In genomic region chr9:122463828-122464632, GRCh38 we compare ENCODE assay signal across 8 cellular contexts. TPM values are rescaled to one million over a fixed set of nuclear protein-coding genes. Genes with fewer than 3 reads are reported as not detected.
DNase-seq lines count a peak whose midpoint lies in the region; ATAC-seq, FAIRE-seq and TF ChIP-seq lines count a peak whose summit lies in the region.

No MANE protein-coding gene starts in this region.

- intact Hi-C loops in left ventricle myocardium inferior (cut with micrococcal nuclease), result loop anchor here (2.0 kb wide), 1 partner anchor 347 kb away; no protein-coding TSS in a partner anchor
- intact Hi-C loops in cardiac septum (cut with DNase I), result no loop called here
- intact Hi-C loops in dendritic cell treated with granulocyte-macrophage colony-stimulating factor and Interleukin-4, amounts not matched to agents 40 ng/mL and 50 ng/mL, for 4 days (cut with micrococcal nuclease), result no loop called here

- H3K4me1 ChIP-seq in left ventricle myocardium inferior (peaks cover 15% of the 10 kb centered on the region), rectal smooth muscle tissue (ENCODE audit: control insufficient read depth, insufficient read depth, low read length) (peaks cover 6% of the 10 kb centered on the region)

- DNase-seq in left ventricle myocardium inferior, result no peak
- DNase-seq in cardiac septum (ENCODE audit: low spot score), result no peak
- DNase-seq in RPMI7951 (ENCODE audit: low read depth), result peak; percentile 74
- no peak for DNase-seq in frontal cortex (ENCODE audit: low spot score in 2 of 2)
- no peak for DNase-seq in putamen (ENCODE audit: low spot score)

- H3K27ac Mint-ChIP-seq in dendritic cell treated with granulocyte-macrophage colony-stimulating factor and Interleukin-4, amounts not matched to agents 40 ng/mL and 50 ng/mL, for 4 days, result peak overlapping the region; percentile 35

- H3K4me3 Mint-ChIP-seq in dendritic cell treated with granulocyte-macrophage colony-stimulating factor and Interleukin-4, amounts not matched to agents 40 ng/mL and 50 ng/mL, for 4 days, result no peak overlapping the region

- H3K9me3 Mint-ChIP-seq in dendritic cell treated with granulocyte-macrophage colony-stimulating factor and Interleukin-4, amounts not matched to agents 40 ng/mL and 50 ng/mL, for 4 days, result no peaks in the 10 kb centered on the region

- H3K27ac ChIP-seq in left ventricle myocardium inferior (replicated peaks) (no peak overlapping the region), rectal smooth muscle tissue (ENCODE audit: low read depth, low read length) (no peak overlapping the region)

- peak; percentile 52 for ATAC-seq in HG03442 (IDR thresholded peaks at IDR 0.05; ENCODE audit: unreplicated experiment)

- H3K27me3 ChIP-seq in left ventricle myocardium inferior (ENCODE audit: low read depth), result peaks cover 47% of the 10 kb centered on the region
- no peaks in the 10 kb centered on the region for H3K27me3 ChIP-seq in rectal smooth muscle tissue (ENCODE audit: control insufficient read depth, insufficient read depth, low read length)

- no peak for TF ChIP-seq CTCF in left ventricle myocardium inferior (IDR thresholded peaks at IDR 0.05; ENCODE audit: borderline replicate concordance)

- H3K9ac ChIP-seq in rectal smooth muscle tissue (ENCODE audit: low read length), result no peak overlapping the region

- H3K36me3 Mint-ChIP-seq in dendritic cell treated with granulocyte-macrophage colony-stimulating factor and Interleukin-4, amounts not matched to agents 40 ng/mL and 50 ng/mL, for 4 days (ENCODE audit: low read depth), result no peaks in the 10 kb centered on the region

- H3K9me3 ChIP-seq in left ventricle myocardium inferior (replicated peaks), result peaks cover 5% of the 10 kb centered on the region

- H3K4me1 Mint-ChIP-seq in dendritic cell treated with granulocyte-macrophage colony-stimulating factor and Interleukin-4, amounts not matched to agents 40 ng/mL and 50 ng/mL, for 4 days (ENCODE audit: low read depth), result peaks cover 5% of the 10 kb centered on the region

- H3K36me3 ChIP-seq in left ventricle myocardium inferior (no peaks in the 10 kb centered on the region), rectal smooth muscle tissue (ENCODE audit: control insufficient read depth, insufficient read depth, low read length) (no peaks in the 10 kb centered on the region)

- H3K4me3 ChIP-seq in left ventricle myocardium inferior (peak overlapping the region; percentile 57), rectal smooth muscle tissue (ENCODE audit: low read length) (peak overlapping the region; percentile 59)

- no peak for FAIRE-seq in frontal cortex (lab: Jason Lieb, UNC)

- H3K27me3 Mint-ChIP-seq in dendritic cell treated with granulocyte-macrophage colony-stimulating factor and Interleukin-4, amounts not matched to agents 40 ng/mL and 50 ng/mL, for 4 days, result peaks cover 34% of the 10 kb centered on the region

RNA-seq across cellular contexts. Expression of gene OR1J1, which starts 13.7 kb away (rescaled TPM):
- total RNA-seq in left ventricle myocardium inferior (not detected), cardiac septum (not detected), frontal cortex (not detected)
- not detected in 2 replicates for total RNA-seq in RPMI7951 (2014; rRNA removed; shearing (Covaris generic))

RNA-seq across cellular contexts. Expression of gene OR1J2, which starts 46.6 kb away (rescaled TPM):
- total RNA-seq in left ventricle myocardium inferior (not detected), cardiac septum (not detected), frontal cortex (not detected)
- total RNA-seq in RPMI7951 (2014; rRNA removed; shearing (Covaris generic)), result not detected in 2 replicates

RNA-seq across cellular contexts. Expression of gene OR1J4, which starts 54.9 kb away (rescaled TPM):
- total RNA-seq in left ventricle myocardium inferior (not detected), cardiac septum (not detected), frontal cortex (not detected)
- not detected in 2 replicates for total RNA-seq in RPMI7951 (2014; rRNA removed; shearing (Covaris generic))
